ENCODE assay signal across 21 cellular contexts in the genomic region with DNA sequence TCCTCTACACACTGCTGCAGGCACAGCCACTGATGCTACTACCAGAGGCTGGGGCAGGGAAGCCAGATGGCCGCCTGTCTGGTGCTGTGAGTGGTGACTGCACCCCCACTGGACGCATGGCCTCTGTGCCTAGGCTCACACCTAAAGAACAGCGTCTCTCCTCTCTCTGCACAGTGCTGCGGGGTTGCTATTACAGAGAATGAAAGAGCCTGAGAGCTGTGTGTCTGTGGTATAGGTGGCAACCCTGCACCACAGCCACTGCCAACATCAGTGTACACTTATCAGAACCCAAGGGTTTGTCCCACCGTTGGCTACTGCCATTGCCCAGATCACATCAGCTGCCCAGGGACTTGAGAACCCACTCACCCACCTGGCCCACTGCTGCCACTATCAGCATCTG.
"Had no signal": no experiment of that assay in that cellular context is flagged by ENCODE, and none has a peak within 500 bp of the region (broad histone marks: within the 10 kb centered on the region; RNA-seq: fewer than 3 reads in every experiment).

No MANE protein-coding gene starts in this region.

- DNase-seq: colonic mucosa; dorsolateral prefrontal cortex; effector CD8-positive, alpha-beta T cell; foreskin melanocyte; head of caudate nucleus; kidney; left cardiac atrium; left ventricle myocardium inferior; lower lobe of right lung; midbrain; nephron progenitor cell; posterior cingulate gyrus; spleen; stimulated activated CD4-positive, alpha-beta T cell treated with anti-CD3 and anti-CD28 coated beads, Interleukin-2, amount 100 ng/mL, for 24 hours; stimulated activated naive CD4-positive, alpha-beta T cell treated with Interleukin-2 at 50 U/mL for 16 hours; thyroid gland had no signal

- H3K27me3 ChIP-seq: colonic mucosa, dorsolateral prefrontal cortex, hepatocyte, spleen, suprapubic skin, thyroid gland had no signal

- H3K4me3 Mint-ChIP-seq: memory B cell, nephron progenitor cell, type B pancreatic cell had no signal

- H3K36me3 ChIP-seq: colonic mucosa, left ventricle myocardium inferior, lower lobe of right lung, spleen, suprapubic skin, thyroid gland had no signal

- H3K27ac ChIP-seq: colonic mucosa, hepatocyte, left ventricle myocardium inferior, suprapubic skin, thyroid gland had no signal

- H3K4me1 ChIP-seq: colonic mucosa had no signal

- H3K27ac Mint-ChIP-seq: memory B cell, nephron progenitor cell, type B pancreatic cell had no signal

- H2AFZ ChIP-seq: hepatocyte had no signal

- H3K4me2 ChIP-seq: hepatocyte had no signal

- ATAC-seq: left cardiac atrium, lower lobe of right lung, sciatic nerve had no signal

- H3K27me3 Mint-ChIP-seq: memory B cell, type B pancreatic cell had no signal

- H3K9me3 ChIP-seq: colonic mucosa, lower lobe of right lung, suprapubic skin, thyroid gland had no signal

- H3K4me3 ChIP-seq: colonic mucosa, dorsolateral prefrontal cortex, hepatocyte, left ventricle myocardium inferior, lower lobe of right lung, spleen, suprapubic skin, thyroid gland had no signal
